Comparison of ENCODE assay signal across 20 cellular contexts in genomic region chr3:123116116-123116515, GRCh38. TPM values are rescaled to one million over a fixed set of nuclear protein-coding genes. Genes with fewer than 3 reads are reported as not detected.
A peak's percentile ranks its signal among the peaks of the same experiment; 100 is the strongest.
DNase-seq lines count a peak whose midpoint lies in the region; ATAC-seq and TF ChIP-seq lines count a peak whose summit lies in the region.
"Had no signal": no experiment of that assay in that cellular context is flagged by ENCODE, and none has a peak within 500 bp of the region (broad histone marks: within the 10 kb centered on the region; RNA-seq: fewer than 3 reads in every experiment).

No MANE protein-coding gene starts in this region.

- no peak overlapping the region for H3K4me3 Mint-ChIP-seq in naive thymus-derived CD4-positive, alpha-beta T cell
- H3K4me3 Mint-ChIP-seq: CD4-positive, alpha-beta memory T cell; GM23338; HFFc6 had no signal

- H3K27ac Mint-ChIP-seq in naive thymus-derived CD4-positive, alpha-beta T cell: peak overlapping the region in 1 of 9 donors; percentile 70
- H3K27ac Mint-ChIP-seq: GM23338, HFFc6 had no signal

- H3K36me3 ChIP-seq in neuronal stem cell (replicated peaks in 1 of 2; ENCODE audit: control insufficient read depth in 2 of 2, insufficient read depth in 2 of 2, low read length in 2 of 2) (peaks cover 2 to 92% of the 10 kb centered on the region in 2 donors), sigmoid colon (peaks cover 0 to 56% (median 20%) of the 10 kb centered on the region in 4 donors), thyroid gland (peaks cover 0 to 7% of the 10 kb centered on the region in 2 donors)
- peaks cover 0 to 22% (median 0%) of the 10 kb centered on the region in 3 experiments for H3K36me3 ChIP-seq in naive thymus-derived CD4-positive, alpha-beta T cell (ENCODE audit: control insufficient read depth in 2 of 3, insufficient read depth in 3 of 3, low read length in 3 of 3)

- H3K4me1 ChIP-seq in neuronal stem cell (ENCODE audit: control insufficient read depth in 2 of 2, insufficient read depth in 1 of 2, low read depth in 1 of 2, low read length in 2 of 2): peaks cover 0 to 12% of the 10 kb centered on the region in 2 donors
- H3K4me1 ChIP-seq in sigmoid colon: peaks cover 0 to 3% (median 0%) of the 10 kb centered on the region in 4 donors
- H3K4me1 ChIP-seq in thyroid gland: no peaks in the 10 kb centered on the region
- no peaks in the 10 kb centered on the region for H3K4me1 ChIP-seq in naive thymus-derived CD4-positive, alpha-beta T cell (ENCODE audit: control insufficient read depth in 2 of 2, insufficient read depth in 2 of 2, low read length in 2 of 2)
- H3K4me1 ChIP-seq: A549, HAP-1 had no signal

- H3K4me2 ChIP-seq in neuronal stem cell (ENCODE audit: insufficient read depth, low read length, poor library complexity, severe bottlenecking): no peak overlapping the region
- H3K4me2 ChIP-seq: A549, GM23338 had no signal

- H3K9me3 ChIP-seq in neuronal stem cell (replicated peaks in 1 of 2; ENCODE audit: control insufficient read depth in 2 of 2, insufficient read depth in 1 of 2, low read depth in 1 of 2, low read length in 2 of 2) (no peaks in the 10 kb centered on the region), sigmoid colon (no peaks in the 10 kb centered on the region), thyroid gland (no peaks in the 10 kb centered on the region)
- no peaks in the 10 kb centered on the region for H3K9me3 ChIP-seq in naive thymus-derived CD4-positive, alpha-beta T cell (ENCODE audit: control insufficient read depth in 2 of 3, low read length in 3 of 3)
- H3K9me3 ChIP-seq: A549, BE2C, HAP-1 had no signal

- H3K4me3 ChIP-seq in neuronal stem cell (ENCODE audit: low read length in 2 of 2) (no peak overlapping the region), sigmoid colon (no peak overlapping the region), thyroid gland (replicated peaks in 1 of 3) (no peak overlapping the region)
- H3K4me3 ChIP-seq in naive thymus-derived CD4-positive, alpha-beta T cell (ENCODE audit: low read length): no peak overlapping the region
- H3K4me3 ChIP-seq: A549, GM23338, HAP-1 had no signal

- H3K27ac ChIP-seq in neuronal stem cell (replicated peaks; ENCODE audit: low read length) (no peak overlapping the region), sigmoid colon (no peak overlapping the region), thyroid gland (no peak overlapping the region)
- H3K27ac ChIP-seq in naive thymus-derived CD4-positive, alpha-beta T cell (ENCODE audit: low read depth, low read length): no peak overlapping the region
- H3K27ac ChIP-seq: A549 had no signal

- TF ChIP-seq EP300 in sigmoid colon (IDR thresholded peaks at IDR 0.05): no peak

- intact Hi-C loops in sigmoid colon (cut with DNase I): no loop called here
- intact Hi-C loops in thyroid gland (cut with DNase I): no loop called here
- intact Hi-C loops in naive thymus-derived CD4-positive, alpha-beta T cell (cut with micrococcal nuclease): no loop called here

- no peaks in the 10 kb centered on the region for H3K9me3 Mint-ChIP-seq in naive thymus-derived CD4-positive, alpha-beta T cell
- H3K9me3 Mint-ChIP-seq: CD4-positive, alpha-beta memory T cell; GM23338; HFFc6 had no signal

- CTCF ChIA-PET in naive thymus-derived CD4-positive, alpha-beta T cell (lab: Charles Lee): no interaction called here

- H3K4ac ChIP-seq in neuronal stem cell (ENCODE audit: low read length): no peak overlapping the region

- peak overlapping the region; percentile 7 for H2BK15ac ChIP-seq in neuronal stem cell (ENCODE audit: low read length)

- DNase-seq in HT1080 (ENCODE audit: low read depth): peak; percentile 41
- DNase-seq in neuronal stem cell (ENCODE audit: low spot score): no peak
- DNase-seq in sigmoid colon: peak; percentile 56
- no peak for DNase-seq in thyroid gland
- DNase-seq in naive thymus-derived CD4-positive, alpha-beta T cell: no peak
- DNase-seq: 8988T; ACHN; AML-193; BE2C; C1 segment of cervical spinal cord; Calu3; CD4-positive, alpha-beta memory T cell; COR-L47; DMS53; DND-41; HFFc6 had no signal

- no peak overlapping the region for H3K14ac ChIP-seq in neuronal stem cell (ENCODE audit: low read length)

- no peak overlapping the region for H2AFZ ChIP-seq in neuronal stem cell (ENCODE audit: low read length)
- H2AFZ ChIP-seq: GM23338 had no signal

- no CpG with 5 or more reads among the region's 10 CpGs for WGBS in neuronal stem cell (ENCODE audit: extremely low coverage in 2 of 2, insufficient read length in 2 of 2, insufficient replicate concordance in 1 of 2), 2 donors
- 98% methylated on average over 10 of the region's 10 CpGs for WGBS in sigmoid colon, 2 donors
- WGBS in thyroid gland, 2 donors: 94 to 96% methylated on average over 10 of the region's 10 CpGs

- no peak for TF ChIP-seq CTCF in sigmoid colon (IDR thresholded peaks at IDR 0.05)
- no peak for TF ChIP-seq CTCF in thyroid gland (IDR thresholded peaks at IDR 0.05)

- H2AK5ac ChIP-seq in neuronal stem cell (ENCODE audit: low read depth, low read length): no peak overlapping the region

- peaks cover 0 to 16% (median 0%) of the 10 kb centered on the region in 7 donors for H3K4me1 Mint-ChIP-seq in naive thymus-derived CD4-positive, alpha-beta T cell
- H3K4me1 Mint-ChIP-seq: CD4-positive, alpha-beta memory T cell had no signal

- H3K18ac ChIP-seq in neuronal stem cell (ENCODE audit: low read length): no peak overlapping the region

- no peaks in the 10 kb centered on the region for H3K79me1 ChIP-seq in neuronal stem cell (ENCODE audit: low read depth, low read length)

- H2BK5ac ChIP-seq in neuronal stem cell (ENCODE audit: low read length): no peak overlapping the region

- no peaks in the 10 kb centered on the region for H3K27me3 Mint-ChIP-seq in naive thymus-derived CD4-positive, alpha-beta T cell
- H3K27me3 Mint-ChIP-seq: CD4-positive, alpha-beta memory T cell had no signal

- no peak overlapping the region for H2BK120ac ChIP-seq in neuronal stem cell (ENCODE audit: low read depth, low read length)

- TF ChIP-seq POLR2A in sigmoid colon (IDR thresholded peaks at IDR 0.05) (no peak), thyroid gland (IDR thresholded peaks at IDR 0.05) (no peak)

- no peak overlapping the region for H4K8ac ChIP-seq in neuronal stem cell (ENCODE audit: low read depth, low read length)

- H2BK12ac ChIP-seq in neuronal stem cell (ENCODE audit: low read length): peak overlapping the region; percentile 61

- no peak overlapping the region for H4K91ac ChIP-seq in neuronal stem cell (ENCODE audit: low read depth, low read length, poor library complexity)

- POLR2A ChIA-PET in naive thymus-derived CD4-positive, alpha-beta T cell (lab: Charles Lee): no interaction called here

- no peak for ATAC-seq in naive thymus-derived CD4-positive, alpha-beta T cell
- ATAC-seq in GM19328 (IDR thresholded peaks at IDR 0.05; ENCODE audit: unreplicated experiment): no peak
- ATAC-seq: A549, GM23338 had no signal

- H3K9ac ChIP-seq in neuronal stem cell (ENCODE audit: low read depth, low read length, poor library complexity): no peak overlapping the region

- peaks cover 15 to 74% (median 35%) of the 10 kb centered on the region in 5 donors for H3K36me3 Mint-ChIP-seq in naive thymus-derived CD4-positive, alpha-beta T cell

- no peak overlapping the region for H3K23ac ChIP-seq in neuronal stem cell (ENCODE audit: low read depth, low read length, poor library complexity)

- H3K27me3 ChIP-seq in neuronal stem cell (ENCODE audit: control insufficient read depth in 3 of 3, insufficient read depth in 3 of 3, low read depth in 1 of 3, low read length in 3 of 3): peaks cover 0 to under 1% (median 0%) of the 10 kb centered on the region in 3 experiments
- H3K27me3 ChIP-seq in sigmoid colon: no peaks in the 10 kb centered on the region
- H3K27me3 ChIP-seq in thyroid gland: no peaks in the 10 kb centered on the region
- no peaks in the 10 kb centered on the region for H3K27me3 ChIP-seq in naive thymus-derived CD4-positive, alpha-beta T cell (ENCODE audit: control insufficient read depth in 2 of 2, insufficient read depth in 2 of 2, low read length in 2 of 2)
- H3K27me3 ChIP-seq: BE2C had no signal

RNA-seq across cellular contexts. Expression of gene PDIA5, which starts 49.3 kb away (rescaled TPM):
- total RNA-seq in HT1080 (2014; rRNA removed; shearing (Covaris generic)): 40.5 and 47.5 TPM in 2 replicates
- 48.0 and 54.8 TPM in 2 replicates for polyA plus RNA-seq in HT1080 (2015; cell fraction: cytosol; rRNA removed)
- polyA plus RNA-seq in HT1080 (2015; cell fraction: nucleus; rRNA removed): 72.3 and 85.1 TPM in 2 replicates
- polyA plus RNA-seq in neuronal stem cell (2013, experiment 1 of 2): 5.9 TPM
- polyA plus RNA-seq in neuronal stem cell (2013, experiment 2 of 2): 6.0 TPM
- total RNA-seq in sigmoid colon (10 to 100 TPM; 13.8 to 15.1 (median 14.2) TPM), thyroid gland (10 to 100 TPM; 34.0 to 52.4 (median 44.6) TPM)
- polyA plus RNA-seq in sigmoid colon: 10 to 100 TPM in 2 of 3 donors, 1 to 10 TPM in 1; 4.2 to 23.0 (median 10.8) TPM
- total RNA-seq in naive thymus-derived CD4-positive, alpha-beta T cell: 10 to 100 TPM in 1 of 5 experiments, 1 to 10 TPM in 4; 4.0 to 21.7 (median 6.3) TPM
- polyA plus RNA-seq in naive thymus-derived CD4-positive, alpha-beta T cell: 1 to 10 TPM; 3.4 to 5.3 TPM

Comparison
In these comparisons a context has a peak if more than half of its experiments do, and no peak if none do; other contexts are left out.
1. DNase-seq: peak in HT1080 (single experiment) and sigmoid colon (single experiment); none in neuronal stem cell (single experiment), thyroid gland (0 of 2) and naive thymus-derived CD4-positive, alpha-beta T cell (0 of 9).